In genomic region chr4:143402776-143403550, GRCh38 we compare ENCODE assay signal across 9 cellular contexts.
DNase-seq lines count a peak whose midpoint lies in the region; ATAC-seq, FAIRE-seq and TF ChIP-seq lines count a peak whose summit lies in the region.
"Had no signal": no experiment of that assay in that cellular context is flagged by ENCODE, and none has a peak within 500 bp of the region (broad histone marks: within the 10 kb centered on the region; RNA-seq: fewer than 3 reads in every experiment).

No MANE protein-coding gene starts in this region.

- H3K9me3 ChIP-seq in suprapubic skin, result no peaks in the 10 kb centered on the region

- H3K27ac ChIP-seq in suprapubic skin, result peak overlapping the region; percentile 51

- FAIRE-seq in GM12892 (lab: Jason Lieb, UNC), result no peak

- TF ChIP-seq CTCF in suprapubic skin (IDR thresholded peaks at IDR 0.05), result no peak

- H3K36me3 ChIP-seq in suprapubic skin, result no peaks in the 10 kb centered on the region

- 20% methylated on average over 4 of the region's 4 CpGs for WGBS in suprapubic skin

- H3K4me1 ChIP-seq in suprapubic skin, result peaks cover 45% of the 10 kb centered on the region

- no peak for TF ChIP-seq EP300 in suprapubic skin (IDR thresholded peaks at IDR 0.05)

- ATAC-seq in GM19035 (IDR thresholded peaks at IDR 0.05; ENCODE audit: unreplicated experiment), result peak; percentile 39
- ATAC-seq in HG03469 (IDR thresholded peaks at IDR 0.05; ENCODE audit: unreplicated experiment), result peak; percentile 29
- ATAC-seq in HG03196 (IDR thresholded peaks at IDR 0.05; ENCODE audit: unreplicated experiment), result no peak

- no peaks in the 10 kb centered on the region for H3K27me3 ChIP-seq in suprapubic skin

- TF ChIP-seq POLR2A in suprapubic skin (IDR thresholded peaks at IDR 0.05) (no peak), GM12892 (IDR thresholded peaks at IDR 0.05; ENCODE audit: low read depth, low read length) (no peak)

- DNase-seq in foreskin melanocyte, result peak; percentile 88
- no peak for DNase-seq in suprapubic skin (ENCODE audit: low spot score in 2 of 2)
- DNase-seq in GM12892 (ENCODE audit: insufficient read length), result no peak
- DNase-seq in NCI-H774 (lab: John Stamatoyannopoulos, UW), result no peak
- DNase-seq: activated CD8-positive, alpha-beta memory T cell treated with anti-CD3 and anti-CD28 coated beads, Interleukin-2, amount 50 U/mL, for 48 hours; NCI-H2029 treated with DMSO at 0.1 percent for 48 hours had no signal

- no peak overlapping the region for H3K4me3 ChIP-seq in suprapubic skin
